Comparison of ENCODE assay signal across 1 cellular context in genomic region chr2:53964237-53964952, GRCh38.
A peak's percentile ranks its signal among the peaks of the same experiment; 100 is the strongest.
TF ChIP-seq lines count a peak whose summit lies in the region.

No MANE protein-coding gene starts in this region.

TF ChIP-seq in GM12878, 131 proteins besides CTCF, POLR2A, EP300 and RAD21 (continued from another document):
- 0 out of 2 replicates have a peak, but pooled peaks have one; percentile 25 for TF ChIP-seq RELB (IDR thresholded peaks at IDR 0.05; ENCODE audit: low read depth)
TF ChIP-seq in GM12878: peak in this region for 14.
